Comparison of ENCODE assay signal across 14 cellular contexts in genomic region chr18:8034674-8035073, GRCh38.
DNase-seq lines count a peak whose midpoint lies in the region; ATAC-seq, FAIRE-seq and TF ChIP-seq lines count a peak whose summit lies in the region.
"Had no signal": no experiment of that assay in that cellular context is flagged by ENCODE, and none has a peak within 500 bp of the region (broad histone marks: within the 10 kb centered on the region; RNA-seq: fewer than 3 reads in every experiment).

No MANE protein-coding gene starts in this region.

- H4K91ac ChIP-seq in IMR-90 (ENCODE audit: insufficient read depth, low read depth, low read length) = no peak overlapping the region

- no TSS peak for BruUV-seq in IMR-90 (replicated peaks; lab: Mats Ljungman, UMichigan)
- BruUV-seq in endothelial cell of umbilical vein (replicated peaks; lab: Mats Ljungman, UMichigan) = no TSS peak

- no peaks in the 10 kb centered on the region for H3K27me3 ChIP-seq in IMR-90 (ENCODE audit: control insufficient read depth, insufficient read depth, low read length)
- H3K27me3 ChIP-seq in endothelial cell of umbilical vein (ENCODE audit: control insufficient read depth in 2 of 2, insufficient read depth in 2 of 2, low read length in 2 of 2) = no peaks in the 10 kb centered on the region
- no peaks in the 10 kb centered on the region for H3K27me3 ChIP-seq in mesendoderm (ENCODE audit: insufficient read depth, low read length, poor library complexity)
- H3K27me3 ChIP-seq: BE2C had no signal

- no peak for ATAC-seq in A549
- no peak for ATAC-seq in IMR-90 (ENCODE audit: low read depth)
- ATAC-seq in HG03196 (IDR thresholded peaks at IDR 0.05; ENCODE audit: unreplicated experiment) = no peak
- no peak for ATAC-seq in HG02798 (IDR thresholded peaks at IDR 0.05; ENCODE audit: poor library complexity, unreplicated experiment)
- ATAC-seq: CD8-positive, alpha-beta T cell; GM12878; HCT116 had no signal

- H2AK5ac ChIP-seq in IMR-90 (ENCODE audit: low read depth, low read length) (no peak overlapping the region), mesendoderm (ENCODE audit: low read length) (no peak overlapping the region)

- no peak overlapping the region for H3K4me3 ChIP-seq in A549
- H3K4me3 ChIP-seq in IMR-90 (ENCODE audit: insufficient read depth, low read depth, low read length) = no peak overlapping the region
- H3K4me3 ChIP-seq in endothelial cell of umbilical vein (replicated peaks in 1 of 3; ENCODE audit: insufficient read depth in 1 of 3, low read depth in 1 of 3, low read length in 3 of 3) = no peak overlapping the region
- H3K4me3 ChIP-seq in mesendoderm (ENCODE audit: low read length) = no peak overlapping the region
- H3K4me3 ChIP-seq: GM12878 had no signal

- H2BK15ac ChIP-seq in IMR-90 (ENCODE audit: low read depth, low read length) (no peak overlapping the region), mesendoderm (replicated peaks; ENCODE audit: low read depth) (no peak overlapping the region)

- in situ Hi-C loops in IMR-90 (cut with MboI; ENCODE audit: low sequenced_read_pairs) = no loop called here

- peaks cover 33% of the 10 kb centered on the region for H3K4me1 ChIP-seq in A549
- no peaks in the 10 kb centered on the region for H3K4me1 ChIP-seq in IMR-90 (ENCODE audit: control insufficient read depth, insufficient read depth, low read length)
- peaks cover 3% of the 10 kb centered on the region for H3K4me1 ChIP-seq in endothelial cell of umbilical vein (ENCODE audit: control insufficient read depth, extremely low read depth, insufficient read depth, low read length)
- H3K4me1 ChIP-seq in mesendoderm (ENCODE audit: control insufficient read depth, low read depth, low read length) = no peaks in the 10 kb centered on the region
- H3K4me1 ChIP-seq: BE2C had no signal

- H3K9me3 ChIP-seq in A549 (no peaks in the 10 kb centered on the region), IMR-90 (ENCODE audit: control insufficient read depth, insufficient read depth, low read length) (0 out of 2 replicates have a peak, but pooled peaks cover 1% of the 10 kb centered on the region), endothelial cell of umbilical vein (replicated peaks; ENCODE audit: control insufficient read depth, insufficient read depth, low read length) (no peaks in the 10 kb centered on the region)
- H3K9me3 ChIP-seq: BE2C had no signal

- no peak overlapping the region for H3K4me2 ChIP-seq in A549
- H3K4me2 ChIP-seq in IMR-90 (ENCODE audit: low read depth, low read length) = no peak overlapping the region
- no peak overlapping the region for H3K4me2 ChIP-seq in endothelial cell of umbilical vein (ENCODE audit: insufficient read depth, low read length)
- H3K4me2 ChIP-seq in mesendoderm (ENCODE audit: low read length) = no peak overlapping the region

- H4K8ac ChIP-seq in IMR-90 (ENCODE audit: low read depth in 2 of 2, low read length in 2 of 2) = no peak overlapping the region
- H4K8ac ChIP-seq in mesendoderm (ENCODE audit: low read depth, low read length) = no peak overlapping the region

- POLR2A ChIA-PET in A549 (lab: Yijun Ruan, JAX) (no interaction called here), IMR-90 (lab: Charles Lee; ENCODE audit: unreplicated experiment) (no interaction called here), endothelial cell of umbilical vein (lab: Charles Lee) (no interaction called here)

- no peaks in the 10 kb centered on the region for H3K36me3 ChIP-seq in IMR-90 (ENCODE audit: control insufficient read depth, insufficient read depth, low read length)
- no peaks in the 10 kb centered on the region for H3K36me3 ChIP-seq in endothelial cell of umbilical vein (ENCODE audit: control insufficient read depth in 2 of 2, extremely low read depth in 1 of 2, insufficient read depth in 2 of 2, low read length in 2 of 2)
- H3K36me3 ChIP-seq in mesendoderm (ENCODE audit: control insufficient read depth, insufficient read depth, low read length) = no peaks in the 10 kb centered on the region
- H3K36me3 ChIP-seq: BE2C had no signal

- no peak overlapping the region for H2BK120ac ChIP-seq in IMR-90 (ENCODE audit: low read depth, low read length)
- H2BK120ac ChIP-seq in mesendoderm (ENCODE audit: low read depth, low read length) = no peak overlapping the region

- H3K23ac ChIP-seq in IMR-90 (ENCODE audit: low read depth, low read length) (no peak overlapping the region), mesendoderm (ENCODE audit: low read length) (no peak overlapping the region)

- H3K79me1 ChIP-seq in IMR-90 (ENCODE audit: low read depth in 1 of 2, low read length in 2 of 2) (peaks cover 0 to 2% of the 10 kb centered on the region in 2 experiments; a peak in 2 of 4 replicates), mesendoderm (ENCODE audit: low read length) (no peaks in the 10 kb centered on the region)

- dilution Hi-C loops in IMR-90 (cut with HindIII; ENCODE audit: low sequenced_read_pairs, unreplicated experiment) (no loop called here), endothelial cell of umbilical vein (cut with MboI; ENCODE audit: extremely low pct_ligation_motif_present, low sequenced_read_pairs) (no loop called here)

- H3K27ac ChIP-seq in A549 = no peak overlapping the region
- H3K27ac ChIP-seq in IMR-90 (ENCODE audit: insufficient read depth, low read length) = no peak overlapping the region
- H3K27ac ChIP-seq in endothelial cell of umbilical vein (ENCODE audit: insufficient read depth, low read depth, low read length) = no peak overlapping the region
- H3K27ac ChIP-seq in mesendoderm (ENCODE audit: low read depth, low read length) = no peak overlapping the region
- H3K27ac ChIP-seq: C4-2B had no signal

- no peak overlapping the region for H2AK9ac ChIP-seq in IMR-90 (replicated peaks; ENCODE audit: low read depth, low read length, poor library complexity)

- H3K9me1 ChIP-seq in IMR-90 (ENCODE audit: insufficient read depth, low read length) = peaks cover 2% of the 10 kb centered on the region; the same call in 1 of the 2 replicates
- no peaks in the 10 kb centered on the region for H3K9me1 ChIP-seq in endothelial cell of umbilical vein (replicated peaks; ENCODE audit: control insufficient read depth, extremely low read depth, insufficient read depth, low read length)

- no peak overlapping the region for H4K5ac ChIP-seq in IMR-90 (ENCODE audit: low read depth, low read length)
- H4K5ac ChIP-seq in mesendoderm (ENCODE audit: low read length) = no peak overlapping the region

- intact Hi-C loops in IMR-90 (cut with micrococcal nuclease) = no loop called here
- intact Hi-C loops in endothelial cell of umbilical vein (cut with micrococcal nuclease) = no loop called here

- no peak overlapping the region for H3K4ac ChIP-seq in IMR-90 (ENCODE audit: low read depth, low read length)
- H3K4ac ChIP-seq in mesendoderm (ENCODE audit: low read depth, low read length) = no peak overlapping the region

- H2AFZ ChIP-seq in IMR-90 (replicated peaks; ENCODE audit: low read length, poor library complexity) = no peak overlapping the region
- H2AFZ ChIP-seq in endothelial cell of umbilical vein (ENCODE audit: low read depth, low read length) = peak overlapping the region; percentile 29

- H3K79me2 ChIP-seq in endothelial cell of umbilical vein (ENCODE audit: control insufficient read depth, insufficient read depth, low read length) (no peaks in the 10 kb centered on the region), mesendoderm (ENCODE audit: control insufficient read depth, insufficient read depth, low read length) (no peaks in the 10 kb centered on the region)

- no peak overlapping the region for H3K9ac ChIP-seq in IMR-90 (ENCODE audit: low read depth, low read length)
- H3K9ac ChIP-seq in endothelial cell of umbilical vein (replicated peaks; ENCODE audit: extremely low read depth, insufficient read depth, low read length) = no peak overlapping the region
- H3K9ac ChIP-seq in mesendoderm (ENCODE audit: low read length) = no peak overlapping the region

- TF ChIP-seq CTCF in A549 (IDR thresholded peaks at IDR 0.05) (no peak), IMR-90 (conservative IDR thresholded peaks at IDR 0.05; ENCODE audit: low read depth, low read length) (no peak), endothelial cell of umbilical vein (IDR thresholded peaks at IDR 0.05; ENCODE audit: extremely low read depth in 1 of 2, insufficient read depth in 1 of 2, low read depth in 1 of 2, low read length in 2 of 2) (no peak)

- no peak for TF ChIP-seq EP300 in A549 (IDR thresholded peaks at IDR 0.05)

- H2BK5ac ChIP-seq in IMR-90 (ENCODE audit: low read depth, low read length, poor library complexity, severe bottlenecking) (no peak overlapping the region), mesendoderm (ENCODE audit: low read length) (no peak overlapping the region)

- CTCF ChIA-PET in A549 (lab: Yijun Ruan, JAX) (no interaction called here), IMR-90 (lab: Yijun Ruan, JAX) (no interaction called here), endothelial cell of umbilical vein (lab: Charles Lee) (no interaction called here)

- no peak overlapping the region for H3K18ac ChIP-seq in IMR-90 (ENCODE audit: low read depth, low read length)
- H3K18ac ChIP-seq in mesendoderm (ENCODE audit: low read length) = peak overlapping the region; percentile 9

- H4K20me1 ChIP-seq in IMR-90 (ENCODE audit: insufficient read depth, low read length) (no peaks in the 10 kb centered on the region), endothelial cell of umbilical vein (replicated peaks; ENCODE audit: control insufficient read depth, extremely low read depth, insufficient read depth, low read length) (no peaks in the 10 kb centered on the region)

- DNase-seq in A549 (ENCODE audit: low read depth in 1 of 2, low spot score in 1 of 2) (no peak), IMR-90 (no peak), endothelial cell of umbilical vein (ENCODE audit: low read depth, low spot score) (no peak), mesendoderm (no peak), DMS79 treated with DMSO at 0.1 percent for 48 hours (lab: John Stamatoyannopoulos, UW) (no peak)
- DNase-seq: BE2C; CD8-positive, alpha-beta T cell; COR-L47 had no signal

- H2BK20ac ChIP-seq in IMR-90 (ENCODE audit: low read depth, low read length) = no peak overlapping the region

- H3K14ac ChIP-seq in IMR-90 (replicated peaks; ENCODE audit: low read depth, low read length) = no peak overlapping the region

- FAIRE-seq in A549 (lab: Jason Lieb, UNC) (no peak), endothelial cell of umbilical vein (lab: Jason Lieb, UNC) (no peak)
- FAIRE-seq: GM12878, GM18507 had no signal

- no peak overlapping the region for H3K56ac ChIP-seq in IMR-90 (ENCODE audit: extremely low read depth, insufficient read depth, low read length)
- H3K56ac ChIP-seq in mesendoderm (ENCODE audit: low read length) = no peak overlapping the region

- TF ChIP-seq POLR2A in A549 (IDR thresholded peaks at IDR 0.05; ENCODE audit: low read length) (no peak), IMR-90 (IDR thresholded peaks at IDR 0.05; ENCODE audit: low read depth, low read length) (no peak), endothelial cell of umbilical vein (IDR thresholded peaks at IDR 0.05; ENCODE audit: low read depth, low read length) (no peak)

- 100% methylated on average over 1 of the region's 1 CpG for WGBS in A549 (ENCODE audit: missing lambda C conversion rate)
- WGBS in IMR-90 (ENCODE audit: extremely low coverage in 2 of 2, insufficient read length in 1 of 2), 2 experiments = no CpG with 5 or more reads among the region's 1 CpG
- WGBS in mesendoderm (ENCODE audit: extremely low coverage, insufficient coverage, low lambda C conversion rate) = no CpG with 5 or more reads among the region's 1 CpG

- TF ChIP-seq RAD21 in A549 (conservative IDR thresholded peaks at IDR 0.05 in 1 of 2, IDR thresholded peaks at IDR 0.05 in 1 of 2) = no peak
- no peak for TF ChIP-seq RAD21 in IMR-90 (IDR thresholded peaks at IDR 0.05; ENCODE audit: low read length)
